Comparison of ENCODE assay signal across 13 cellular contexts in genomic region chr22:43053176-43053575, GRCh38.
DNase-seq lines count a peak whose midpoint lies in the region; ATAC-seq and TF ChIP-seq lines count a peak whose summit lies in the region.
"Had no signal": no experiment of that assay in that cellular context is flagged by ENCODE, and none has a peak within 500 bp of the region (broad histone marks: within the 10 kb centered on the region; RNA-seq: fewer than 3 reads in every experiment).

No MANE protein-coding gene starts in this region.

- DNase-seq in CD1c-positive myeloid dendritic cell (ENCODE audit: extremely low spot score) (peak; percentile 19), HFF-Myc (ENCODE audit: extremely low read depth, low read depth) (no peak), iPS DF 6.9 (ENCODE audit: low read depth, low spot score) (peak; percentile 37), activated gamma-delta T cell (lab: John Stamatoyannopoulos, UW) (no peak), GM03348 (ENCODE audit: low spot score) (no peak)
- DNase-seq: CD4-positive, alpha-beta T cell; hippocampal formation; NCI-H2171 treated with DMSO at 0.1 percent for 48 hours; RPMI8226; stimulated activated CD4-positive, alpha-beta T cell treated with anti-CD3 and anti-CD28 coated beads, Interleukin-4, amount 100 ng/mL, for 24 hours had no signal

- H3K9me3 ChIP-seq in iPS DF 6.9 (ENCODE audit: control insufficient read depth, insufficient read depth, low read length): no peaks in the 10 kb centered on the region

- H3K4me3 ChIP-seq in HFF-Myc (replicated peaks; ENCODE audit: low read depth, low read length) (no peak overlapping the region), iPS DF 6.9 (ENCODE audit: low read length) (no peak overlapping the region)

- H3K36me3 ChIP-seq in iPS DF 6.9 (ENCODE audit: control insufficient read depth, insufficient read depth, low read length): no peaks in the 10 kb centered on the region

- WGBS in iPS DF 6.9 (ENCODE audit: insufficient coverage, insufficient read length): no CpG with 5 or more reads among the region's 7 CpGs

- H3K27ac ChIP-seq in VCaP: no peak overlapping the region
- no peak overlapping the region for H3K27ac ChIP-seq in iPS DF 6.9 (ENCODE audit: low read length)

- TF ChIP-seq CTCF in HFF-Myc (IDR thresholded peaks at IDR 0.05; ENCODE audit: low read depth, low read length, missing control alignments) (peak; percentile 31), VCaP (conservative IDR thresholded peaks at IDR 0.05) (0 out of 2 replicates have a peak, but pooled peaks have one; percentile 19)

- H3K4me1 ChIP-seq in iPS DF 6.9 (ENCODE audit: control insufficient read depth, insufficient read depth, low read length): peaks cover 2% of the 10 kb centered on the region; the same call in 1 of the 2 replicates

- H3K27me3 ChIP-seq in iPS DF 6.9 (ENCODE audit: control insufficient read depth, insufficient read depth, low read length): no peaks in the 10 kb centered on the region

- ATAC-seq in GM19023 (IDR thresholded peaks at IDR 0.05; ENCODE audit: unreplicated experiment) (no peak), HG02884 (IDR thresholded peaks at IDR 0.05; ENCODE audit: unreplicated experiment) (no peak)

Comparison
In these comparisons a context has a peak if more than half of its experiments do, and no peak if none do; other contexts are left out.
1. DNase-seq: peak in CD1c-positive myeloid dendritic cell (single experiment) and iPS DF 6.9 (single experiment); none in HFF-Myc (single experiment), activated gamma-delta T cell (single experiment) and GM03348 (single experiment).